Comparison of ENCODE assay signal across 14 cellular contexts in genomic region chr6:139151425-139152087, GRCh38. TPM values are rescaled to one million over a fixed set of nuclear protein-coding genes. Genes with fewer than 3 reads are reported as not detected.
DNase-seq lines count a peak whose midpoint lies in the region; ATAC-seq, FAIRE-seq and TF ChIP-seq lines count a peak whose summit lies in the region.
"Had no signal": no experiment of that assay in that cellular context is flagged by ENCODE, and none has a peak within 500 bp of the region (broad histone marks: within the 10 kb centered on the region; RNA-seq: fewer than 3 reads in every experiment).

No MANE protein-coding gene starts in this region.

- H3K4me1 ChIP-seq in CD4-positive, CD25-positive, alpha-beta regulatory T cell (ENCODE audit: control insufficient read depth, insufficient read depth, low read length, poor library complexity, severe bottlenecking), result peaks cover 94% of the 10 kb centered on the region
- H3K4me1 ChIP-seq: BE2C had no signal

- H3K27me3 Mint-ChIP-seq in CD4-positive, CD25-positive, alpha-beta regulatory T cell, result no peaks in the 10 kb centered on the region
- H3K27me3 Mint-ChIP-seq in brain (no peaks in the 10 kb centered on the region), nephron (ENCODE audit: low read depth) (no peaks in the 10 kb centered on the region), Calu3 (ENCODE audit: unreplicated experiment) (no peaks in the 10 kb centered on the region)

- TF ChIP-seq CTCF in brain (conservative IDR thresholded peaks at IDR 0.05) (no peak), nephron (IDR thresholded peaks at IDR 0.05; ENCODE audit: unreplicated experiment in 3 of 3) (no peak), Calu3 (IDR thresholded peaks at IDR 0.05; ENCODE audit: unreplicated experiment) (no peak)

- H3K36me3 ChIP-seq in CD4-positive, CD25-positive, alpha-beta regulatory T cell (ENCODE audit: control insufficient read depth, insufficient read depth, low read length), result peaks cover 12% of the 10 kb centered on the region
- H3K36me3 ChIP-seq: BE2C had no signal

- BruUV-seq in Calu3 (replicated peaks; lab: Mats Ljungman, UMichigan), result no TSS peak

- no peak for DNase-seq in CD4-positive, CD25-positive, alpha-beta regulatory T cell
- DNase-seq in GM19239 (ENCODE audit: insufficient read length, low spot score) (no peak), NCI-H2081 treated with DMSO at 0.1 percent for 48 hours (lab: John Stamatoyannopoulos, UW) (no peak), Calu3 (no peak)
- DNase-seq: activated effector memory CD4-positive, alpha-beta T cell treated with anti-CD3 and anti-CD28 coated beads, Interleukin-2, amount 50 U/mL, for 16 hours; BE2C; DMS79 treated with DMSO at 0.1 percent for 48 hours; lower lobe of right lung; NCI-H187; NCI-H510A treated with DMSO at 0.1 percent for 48 hours had no signal

- CTCF ChIA-PET in Calu3 (lab: Charles Lee), result no interaction called here

- no peak for ATAC-seq in CD4-positive, CD25-positive, alpha-beta regulatory T cell (ENCODE audit: low read depth in 2 of 2)
- no peak for ATAC-seq in HG02973 (IDR thresholded peaks at IDR 0.05; ENCODE audit: unreplicated experiment)
- ATAC-seq: lower lobe of right lung had no signal

- H3K36me3 Mint-ChIP-seq in CD4-positive, CD25-positive, alpha-beta regulatory T cell, result peaks cover 9% of the 10 kb centered on the region
- H3K36me3 Mint-ChIP-seq in brain (peaks cover 8% of the 10 kb centered on the region), nephron (ENCODE audit: low read depth) (no peaks in the 10 kb centered on the region), Calu3 (ENCODE audit: insufficient read depth, unreplicated experiment) (no peaks in the 10 kb centered on the region)

- no peaks in the 10 kb centered on the region for H3K9me3 ChIP-seq in CD4-positive, CD25-positive, alpha-beta regulatory T cell (ENCODE audit: control insufficient read depth in 2 of 2, low read length in 2 of 2)
- H3K9me3 ChIP-seq: BE2C, lower lobe of right lung, vagina had no signal

- H3K4me1 Mint-ChIP-seq in CD4-positive, CD25-positive, alpha-beta regulatory T cell, result peaks cover 69 to 88% (median 79%) of the 10 kb centered on the region in 4 donors
- H3K4me1 Mint-ChIP-seq in brain (peaks cover 67% of the 10 kb centered on the region), nephron (peaks cover 43% of the 10 kb centered on the region), Calu3 (ENCODE audit: low read depth, unreplicated experiment) (no peaks in the 10 kb centered on the region)

- peak; percentile 35 for FAIRE-seq in GM19239 (lab: Jason Lieb, UNC)

- peak overlapping the region; percentile 79 for H3K4me3 ChIP-seq in CD4-positive, CD25-positive, alpha-beta regulatory T cell (ENCODE audit: low read depth, low read length)
- H3K4me3 ChIP-seq: lower lobe of right lung, vagina had no signal

- H3K9me3 Mint-ChIP-seq in CD4-positive, CD25-positive, alpha-beta regulatory T cell, result no peaks in the 10 kb centered on the region
- H3K9me3 Mint-ChIP-seq in brain (no peaks in the 10 kb centered on the region), nephron (no peaks in the 10 kb centered on the region), Calu3 (ENCODE audit: low read depth, unreplicated experiment) (no peaks in the 10 kb centered on the region)

- peak overlapping the region; percentile 25 to 84 (median 80) for H3K27ac Mint-ChIP-seq in CD4-positive, CD25-positive, alpha-beta regulatory T cell
- H3K27ac Mint-ChIP-seq in brain (peak overlapping the region; percentile 58 to 89 (median 76)), nephron (peak overlapping the region; percentile 59 to 86 (median 67)), Calu3 (ENCODE audit: unreplicated experiment) (no peak overlapping the region)

- peak overlapping the region; percentile 61 for H3K27ac ChIP-seq in CD4-positive, CD25-positive, alpha-beta regulatory T cell (ENCODE audit: insufficient read depth, low read length, poor library complexity, severe bottlenecking)
- H3K27ac ChIP-seq: lower lobe of right lung, vagina had no signal

- intact Hi-C loops in Calu3 (cut with micrococcal nuclease; ENCODE audit: unreplicated experiment), result no loop called here

- peak overlapping the region; percentile 61 to 80 (median 76) for H3K4me3 Mint-ChIP-seq in CD4-positive, CD25-positive, alpha-beta regulatory T cell
- H3K4me3 Mint-ChIP-seq in brain (peak overlapping the region; percentile 56 to 79 (median 70)), nephron (no peak overlapping the region), Calu3 (ENCODE audit: low read depth, unreplicated experiment) (no peak overlapping the region)

- no peaks in the 10 kb centered on the region for H3K27me3 ChIP-seq in CD4-positive, CD25-positive, alpha-beta regulatory T cell (ENCODE audit: control insufficient read depth, insufficient read depth, low read length)
- H3K27me3 ChIP-seq: BE2C, vagina had no signal

RNA-seq across cellular contexts. Expression of gene HECA, which starts 16.7 kb away (rescaled TPM):
- 165 TPM for total RNA-seq in CD4-positive, CD25-positive, alpha-beta regulatory T cell
- 1 to 10 TPM; 5.2 to 7.9 (median 6.3) TPM for polyA plus RNA-seq in CD4-positive, CD25-positive, alpha-beta regulatory T cell
- 10.7 TPM for polyA plus RNA-seq in brain (ENCODE audit: insufficient read depth, low read depth, low replicate concordance)
- 7.1 and 7.5 TPM in 2 replicates for total RNA-seq in Calu3 (2022)

Comparison
In these comparisons a context has a peak if more than half of its experiments do, and no peak if none do; other contexts are left out.
1. H3K4me3 Mint-ChIP-seq: peak in CD4-positive, CD25-positive, alpha-beta regulatory T cell (4 of 4) and brain (5 of 5); none in nephron (0 of 3) and Calu3 (single experiment).
2. RNA of gene HECA, which starts 16.7 kb away (total RNA-seq): 165 TPM in CD4-positive, CD25-positive, alpha-beta regulatory T cell (single experiment); 7.1 to 7.5 TPM in Calu3; every median in the first group is over 10 times any median in the second.